1 cellular context compared by ENCODE assay signal in genomic region chr10:61452655-61453641, GRCh38.
TF ChIP-seq lines count a peak whose summit lies in the region.

Gene TMEM26 (minus strand): TSS chr10:61453381. CDS start chr10:61453081, 300 bp downstream.

TF ChIP-seq in HEK293, 187 proteins besides CTCF, POLR2A, EP300 and RAD21 (continued from another document):
- TF ChIP-seq PRDM10 (tag by site-specific recombination; IDR thresholded peaks at IDR 0.05) (no peak), ZNF423 (tag by site-specific recombination; IDR thresholded peaks at IDR 0.05) (peak; percentile 62; the same call in 1 of the 2 replicates), ZNF548 (tag by site-specific recombination; IDR thresholded peaks at IDR 0.05) (no peak), ZNF341 (tag by site-specific recombination; IDR thresholded peaks at IDR 0.05; ENCODE audit: low read depth) (peak; percentile 85), ZBTB21 (tag by site-specific recombination; IDR thresholded peaks at IDR 0.05) (no peak), EGR2 (tag by site-specific recombination; IDR thresholded peaks at IDR 0.05; ENCODE audit: low read depth) (peak; percentile 57; the same call in 1 of the 2 replicates), ZNF670 (tag by site-specific recombination; IDR thresholded peaks at IDR 0.05; ENCODE audit: low read depth) (no peak), ELK4 (IDR thresholded peaks at IDR 0.05; ENCODE audit: borderline replicate concordance, low read depth, low read length) (no peak), ZNF184 (tag by site-specific recombination; IDR thresholded peaks at IDR 0.05) (no peak), GFI1B (tag by site-specific recombination; IDR thresholded peaks at IDR 0.05) (no peak), ZBTB10 (tag by site-specific recombination; IDR thresholded peaks at IDR 0.05) (no peak), ZNF530 (tag by site-specific recombination; IDR thresholded peaks at IDR 0.05; ENCODE audit: low read depth) (no peak), TCF7L2 (IDR thresholded peaks at IDR 0.05; ENCODE audit: borderline replicate concordance, low read depth, low read length) (no peak), IKZF3 (tag by site-specific recombination; IDR thresholded peaks at IDR 0.05) (peak; percentile 36), ATF2 (tag by site-specific recombination; IDR thresholded peaks at IDR 0.05; ENCODE audit: low read depth) (no peak), SP3 (tag by site-specific recombination; IDR thresholded peaks at IDR 0.05) (peak; percentile 58), ZNF692 (tag by site-specific recombination; IDR thresholded peaks at IDR 0.05) (0 out of 2 replicates have a peak, but pooled peaks have one; percentile 37), ZNF580 (tag by site-specific recombination; IDR thresholded peaks at IDR 0.05) (no peak), ZNF391 (tag by site-specific recombination; IDR thresholded peaks at IDR 0.05; ENCODE audit: borderline replicate concordance, low read depth) (no peak), ZNF350 (tag by site-specific recombination; IDR thresholded peaks at IDR 0.05) (no peak), BCL11A (tag by site-specific recombination; IDR thresholded peaks at IDR 0.05; ENCODE audit: low read depth) (no peak), ZNF747 (tag by site-specific recombination; IDR thresholded peaks at IDR 0.05) (no peak), ZNF600 (tag by site-specific recombination; IDR thresholded peaks at IDR 0.05) (peak; percentile 34; the same call in 1 of the 2 replicates), ZFHX2 (tag by site-specific recombination; conservative IDR thresholded peaks at IDR 0.05) (peak; percentile 73), KLF8 (tag by site-specific recombination; IDR thresholded peaks at IDR 0.05) (no peak), ZNF280D (tag by site-specific recombination; IDR thresholded peaks at IDR 0.05) (no peak), HOXA7 (CRISPR knock-in tag; IDR thresholded peaks at IDR 0.05; ENCODE audit: borderline replicate concordance) (no peak), ZNF639 (tag by site-specific recombination; IDR thresholded peaks at IDR 0.05) (no peak), ZXDB (tag by site-specific recombination; IDR thresholded peaks at IDR 0.05) (0 out of 2 replicates have a peak, but pooled peaks have one; percentile 22), ZNF658 (tag by site-specific recombination; IDR thresholded peaks at IDR 0.05) (no peak), ZNF398 (tag by site-specific recombination; IDR thresholded peaks at IDR 0.05) (0 out of 2 replicates have a peak, but pooled peaks have one; percentile 34), ZNF366 (tag by site-specific recombination; conservative IDR thresholded peaks at IDR 0.05) (no peak)
